Comparison of ENCODE assay signal across 20 cellular contexts in the genomic region with DNA sequence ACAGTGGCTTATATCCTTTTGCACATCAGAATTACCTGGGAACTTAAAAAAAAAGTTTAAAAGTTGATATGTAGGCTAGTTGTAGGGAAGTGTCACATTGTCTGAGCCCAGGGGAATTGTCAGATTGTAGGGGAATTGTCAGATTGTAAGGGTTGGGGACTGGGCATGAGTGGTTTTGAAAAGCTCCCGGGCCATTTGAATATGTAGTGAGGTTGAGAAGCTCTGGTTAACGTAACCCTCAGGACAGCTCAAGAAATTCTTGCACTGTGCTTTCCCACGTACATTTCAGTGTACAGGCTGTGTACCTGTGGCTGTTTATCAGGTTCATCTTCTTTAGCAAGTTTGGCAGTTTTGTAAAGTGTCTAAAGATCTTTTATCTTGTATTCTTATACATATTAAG.
DNase-seq lines count a peak whose midpoint lies in the region; ATAC-seq and TF ChIP-seq lines count a peak whose summit lies in the region.
"Had no signal": no experiment of that assay in that cellular context is flagged by ENCODE, and none has a peak within 500 bp of the region (broad histone marks: within the 10 kb centered on the region; RNA-seq: fewer than 3 reads in every experiment).

No MANE protein-coding gene starts in this region.

- H2BK120ac ChIP-seq in IMR-90 (ENCODE audit: low read depth, low read length), result no peak overlapping the region

- H3K9me3 ChIP-seq in cardiac muscle cell (ENCODE audit: low read depth) (no peaks in the 10 kb centered on the region), heart right ventricle (peaks cover 0 to 6% (median 0%) of the 10 kb centered on the region in 11 donors), IMR-90 (ENCODE audit: control insufficient read depth, insufficient read depth, low read length) (peaks cover 2% of the 10 kb centered on the region; the same call in 1 of the 2 replicates), smooth muscle cell (replicated peaks; ENCODE audit: low read depth) (no peaks in the 10 kb centered on the region)
- H3K9me3 ChIP-seq: BLaER1 treated with 17β-estradiol and CSF1 and Interleukin-3, amounts not matched to agents 10 nM and 100 nM; Peyer's patch had no signal

- no peak overlapping the region for H4K8ac ChIP-seq in IMR-90 (ENCODE audit: low read depth in 2 of 2, low read length in 2 of 2)

- peaks cover 40% of the 10 kb centered on the region for H3K4me1 ChIP-seq in cardiac muscle cell (ENCODE audit: low read depth)
- H3K4me1 ChIP-seq in heart right ventricle, result peaks cover 3 to 95% (median 50%) of the 10 kb centered on the region in 9 donors
- H3K4me1 ChIP-seq in IMR-90 (ENCODE audit: control insufficient read depth, insufficient read depth, low read length), result peaks cover 8% of the 10 kb centered on the region
- H3K4me1 ChIP-seq in smooth muscle cell (ENCODE audit: low read depth), result peaks cover 46% of the 10 kb centered on the region

- no peak overlapping the region for H2BK15ac ChIP-seq in IMR-90 (ENCODE audit: low read depth, low read length)

- peaks cover 70% of the 10 kb centered on the region for H3F3A ChIP-seq in smooth muscle cell (ENCODE audit: low read depth)

- peaks cover 3% of the 10 kb centered on the region; the same call in 1 of the 2 replicates for H3K9me1 ChIP-seq in IMR-90 (ENCODE audit: insufficient read depth, low read length)

- BruUV-seq in IMR-90 (replicated peaks; lab: Mats Ljungman, UMichigan), result no TSS peak

- H3K79me1 ChIP-seq in IMR-90 (ENCODE audit: low read depth in 1 of 2, low read length in 2 of 2), result peaks cover 24 to 65% of the 10 kb centered on the region in 2 experiments

- H3K79me2 ChIP-seq in smooth muscle cell (ENCODE audit: low read depth), result peaks cover 95% of the 10 kb centered on the region

- H3K27me3 ChIP-seq in cardiac muscle cell (no peaks in the 10 kb centered on the region), heart right ventricle (no peaks in the 10 kb centered on the region), IMR-90 (ENCODE audit: control insufficient read depth, insufficient read depth, low read length) (no peaks in the 10 kb centered on the region), smooth muscle cell (ENCODE audit: low read depth) (no peaks in the 10 kb centered on the region)
- H3K27me3 ChIP-seq: BLaER1 treated with 17β-estradiol and CSF1 and Interleukin-3, amounts not matched to agents 10 nM and 100 nM; MG63; Peyer's patch had no signal

- peak overlapping the region; percentile 41 for H2BK5ac ChIP-seq in IMR-90 (ENCODE audit: low read depth, low read length, poor library complexity, severe bottlenecking)

- H3K27ac ChIP-seq in cardiac muscle cell (peak overlapping the region; percentile 67), heart right ventricle (peak overlapping the region in 1 of 10 donors; percentile 27), IMR-90 (ENCODE audit: insufficient read depth, low read length) (no peak overlapping the region), smooth muscle cell (ENCODE audit: low read depth) (peak overlapping the region; percentile 74)
- H3K27ac ChIP-seq: Peyer's patch, SK-N-MC had no signal

- no peak for TF ChIP-seq RAD21 in IMR-90 (IDR thresholded peaks at IDR 0.05; ENCODE audit: low read length)

- no peak overlapping the region for H3K23ac ChIP-seq in IMR-90 (ENCODE audit: low read depth, low read length)

- H3K18ac ChIP-seq in IMR-90 (ENCODE audit: low read depth, low read length), result no peak overlapping the region

- dilution Hi-C loops in IMR-90 (cut with HindIII; ENCODE audit: low sequenced_read_pairs, unreplicated experiment), result no loop called here

- no peak for TF ChIP-seq CTCF in cardiac muscle cell (IDR thresholded peaks at IDR 0.05; ENCODE audit: low read depth, low read length)
- no peak for TF ChIP-seq CTCF in heart right ventricle (IDR thresholded peaks at IDR 0.05)
- TF ChIP-seq CTCF in IMR-90 (conservative IDR thresholded peaks at IDR 0.05; ENCODE audit: low read depth, low read length), result no peak
- no peak for TF ChIP-seq CTCF in smooth muscle cell (IDR thresholded peaks at IDR 0.05; ENCODE audit: borderline replicate concordance, insufficient read depth, poor library complexity, severe bottlenecking)

- H3K4me2 ChIP-seq in IMR-90 (ENCODE audit: low read depth, low read length) (no peak overlapping the region), smooth muscle cell (peak overlapping the region; percentile 6)

- H2AFZ ChIP-seq in IMR-90 (replicated peaks; ENCODE audit: low read length, poor library complexity) (no peak overlapping the region), smooth muscle cell (ENCODE audit: low read depth) (no peak overlapping the region)

- peaks cover 40% of the 10 kb centered on the region; the same call in 1 of the 2 replicates for H4K20me1 ChIP-seq in IMR-90 (ENCODE audit: insufficient read depth, low read length)
- H4K20me1 ChIP-seq in smooth muscle cell (ENCODE audit: low read depth), result peaks cover 87% of the 10 kb centered on the region

- TF ChIP-seq POLR2A in IMR-90 (IDR thresholded peaks at IDR 0.05; ENCODE audit: low read depth, low read length), result no peak

- H2AK9ac ChIP-seq in IMR-90 (replicated peaks; ENCODE audit: low read depth, low read length, poor library complexity), result no peak overlapping the region

- POLR2A ChIA-PET in IMR-90 (lab: Charles Lee; ENCODE audit: unreplicated experiment), result no interaction called here

- H3K9ac ChIP-seq in IMR-90 (ENCODE audit: low read depth, low read length), result no peak overlapping the region
- H3K9ac ChIP-seq in smooth muscle cell (ENCODE audit: low read depth), result no peak overlapping the region
- H3K9ac ChIP-seq: BLaER1 treated with 17β-estradiol and CSF1 and Interleukin-3, amounts not matched to agents 10 nM and 100 nM had no signal

- H4K91ac ChIP-seq in IMR-90 (ENCODE audit: insufficient read depth, low read depth, low read length), result no peak overlapping the region

- H3K4ac ChIP-seq in IMR-90 (ENCODE audit: low read depth, low read length), result no peak overlapping the region

- no peaks in the 10 kb centered on the region for H3K9me3 Mint-ChIP-seq in immature natural killer cell
- H3K9me3 Mint-ChIP-seq: IgD-negative memory B cell had no signal

- no peak overlapping the region for H2BK20ac ChIP-seq in IMR-90 (ENCODE audit: low read depth, low read length)

- CTCF ChIA-PET in IMR-90 (lab: Yijun Ruan, JAX), result no interaction called here

- H3K4me3 ChIP-seq in cardiac muscle cell (no peak overlapping the region), heart right ventricle (no peak overlapping the region), IMR-90 (ENCODE audit: insufficient read depth, low read depth, low read length) (no peak overlapping the region), smooth muscle cell (no peak overlapping the region)
- H3K4me3 ChIP-seq: BLaER1 treated with 17β-estradiol and CSF1 and Interleukin-3, amounts not matched to agents 10 nM and 100 nM; MG63; Peyer's patch; SK-N-MC had no signal

- peak overlapping the region; percentile 94 to 99 (median 96) for H3K27ac Mint-ChIP-seq in immature natural killer cell
- H3K27ac Mint-ChIP-seq: IgD-negative memory B cell had no signal

- intact Hi-C loops in heart right ventricle (cut with DNase I) (no loop called here), IMR-90 (cut with micrococcal nuclease) (no loop called here)

- H3K4me3 Mint-ChIP-seq in immature natural killer cell, result peak overlapping the region; percentile 62 to 82 (median 72)

- no peak overlapping the region for H2AK5ac ChIP-seq in IMR-90 (ENCODE audit: low read depth, low read length)

- in situ Hi-C loops in IMR-90 (cut with MboI; ENCODE audit: low sequenced_read_pairs), result no loop called here

- H3K56ac ChIP-seq in IMR-90 (ENCODE audit: extremely low read depth, insufficient read depth, low read length), result no peak overlapping the region

- no peak for ATAC-seq in heart right ventricle
- ATAC-seq in IMR-90 (ENCODE audit: low read depth), result no peak
- ATAC-seq: Right ventricle myocardium inferior had no signal

- H3K14ac ChIP-seq in IMR-90 (replicated peaks; ENCODE audit: low read depth, low read length), result no peak overlapping the region

- peaks cover 0 to 5% (median 0%) of the 10 kb centered on the region in 3 donors for H3K27me3 Mint-ChIP-seq in immature natural killer cell (ENCODE audit: low read depth in 3 of 3)

- H3K4me1 Mint-ChIP-seq in immature natural killer cell, result peaks cover 89 to 97% of the 10 kb centered on the region in 2 donors

- no peaks in the 10 kb centered on the region for H3K36me3 ChIP-seq in cardiac muscle cell
- H3K36me3 ChIP-seq in heart right ventricle, result peaks cover 0 to 5% (median 0%) of the 10 kb centered on the region in 9 donors
- H3K36me3 ChIP-seq in IMR-90 (ENCODE audit: control insufficient read depth, insufficient read depth, low read length), result peaks cover 7% of the 10 kb centered on the region
- H3K36me3 ChIP-seq in smooth muscle cell (ENCODE audit: low read depth), result no peaks in the 10 kb centered on the region
- H3K36me3 ChIP-seq: Peyer's patch had no signal

- peaks cover 0 to 3% (median 0%) of the 10 kb centered on the region in 3 donors for H3K36me3 Mint-ChIP-seq in immature natural killer cell

- WGBS in heart right ventricle, 2 donors, result 41 to 60% methylated on average over 3 of the region's 3 CpGs
- no CpG with 5 or more reads among the region's 3 CpGs for WGBS in IMR-90 (ENCODE audit: extremely low coverage in 2 of 2, insufficient read length in 1 of 2), 2 experiments
- 53% methylated on average over 3 of the region's 3 CpGs for WGBS in smooth muscle cell (ENCODE audit: low lambda C conversion rate)

- peak in 1 of 2 donors; percentile 52 for DNase-seq in cardiac muscle cell (ENCODE audit: low read depth in 1 of 2, low spot score in 1 of 2)
- no peak for DNase-seq in heart right ventricle
- no peak for DNase-seq in IMR-90
- no peak for DNase-seq in immature natural killer cell
- no peak for DNase-seq in smooth muscle cell (lab: John Stamatoyannopoulos, UW; ENCODE audit: unreplicated experiment)
- no peak for DNase-seq in SHP77 treated with DMSO at 0.1 percent for 48 hours (lab: John Stamatoyannopoulos, UW)
- DNase-seq in HUDEP-2 (lab: John Stamatoyannopoulos, UW; ENCODE audit: unreplicated experiment in 76 of 76), result no peak
- DNase-seq in NCI-H226, result no peak
- DNase-seq: DMS79 treated with DMSO at 0.1 percent for 48 hours, Karpas-422, MG63, NCI-H1048, NCI-H1436, NCI-H2029, NCI-H526, Peyer's patch had no signal

- H4K5ac ChIP-seq in IMR-90 (ENCODE audit: low read depth, low read length), result no peak overlapping the region

TF ChIP-seq in IMR-90, 13 proteins besides CTCF, POLR2A, EP300 and RAD21 (continues in another document):
- TF ChIP-seq MXI1 (IDR thresholded peaks at IDR 0.05; ENCODE audit: borderline replicate concordance, low read depth, low read length) (no peak), CHD1 (IDR thresholded peaks at IDR 0.05; ENCODE audit: low read depth, low read length) (no peak), SMC3 (IDR thresholded peaks at IDR 0.05; ENCODE audit: low read depth, low read length) (no peak)
- TF ChIP-seq, protein P1, sequence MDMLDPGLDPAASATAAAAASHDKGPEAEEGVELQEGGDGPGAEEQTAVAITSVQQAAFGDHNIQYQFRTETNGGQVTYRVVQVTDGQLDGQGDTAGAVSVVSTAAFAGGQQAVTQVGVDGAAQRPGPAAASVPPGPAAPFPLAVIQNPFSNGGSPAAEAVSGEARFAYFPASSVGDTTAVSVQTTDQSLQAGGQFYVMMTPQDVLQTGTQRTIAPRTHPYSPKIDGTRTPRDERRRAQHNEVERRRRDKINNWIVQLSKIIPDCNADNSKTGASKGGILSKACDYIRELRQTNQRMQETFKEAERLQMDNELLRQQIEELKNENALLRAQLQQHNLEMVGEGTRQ (IDR thresholded peaks at IDR 0.05; ENCODE audit: low read depth, low read length), result no peak
